ENCODE assay signal across 1 cellular context in genomic region chr3:32684800-32685603, GRCh38.
TF ChIP-seq lines count a peak whose summit lies in the region.

CNOT10 (plus strand) TSS chr3:32685188; CDS start chr3:32685461, 273 bp downstream.

TF ChIP-seq in HepG2, 621 proteins besides CTCF, POLR2A, EP300 and RAD21 (continued from another document and continues in another):
- TF ChIP-seq, protein P1, sequence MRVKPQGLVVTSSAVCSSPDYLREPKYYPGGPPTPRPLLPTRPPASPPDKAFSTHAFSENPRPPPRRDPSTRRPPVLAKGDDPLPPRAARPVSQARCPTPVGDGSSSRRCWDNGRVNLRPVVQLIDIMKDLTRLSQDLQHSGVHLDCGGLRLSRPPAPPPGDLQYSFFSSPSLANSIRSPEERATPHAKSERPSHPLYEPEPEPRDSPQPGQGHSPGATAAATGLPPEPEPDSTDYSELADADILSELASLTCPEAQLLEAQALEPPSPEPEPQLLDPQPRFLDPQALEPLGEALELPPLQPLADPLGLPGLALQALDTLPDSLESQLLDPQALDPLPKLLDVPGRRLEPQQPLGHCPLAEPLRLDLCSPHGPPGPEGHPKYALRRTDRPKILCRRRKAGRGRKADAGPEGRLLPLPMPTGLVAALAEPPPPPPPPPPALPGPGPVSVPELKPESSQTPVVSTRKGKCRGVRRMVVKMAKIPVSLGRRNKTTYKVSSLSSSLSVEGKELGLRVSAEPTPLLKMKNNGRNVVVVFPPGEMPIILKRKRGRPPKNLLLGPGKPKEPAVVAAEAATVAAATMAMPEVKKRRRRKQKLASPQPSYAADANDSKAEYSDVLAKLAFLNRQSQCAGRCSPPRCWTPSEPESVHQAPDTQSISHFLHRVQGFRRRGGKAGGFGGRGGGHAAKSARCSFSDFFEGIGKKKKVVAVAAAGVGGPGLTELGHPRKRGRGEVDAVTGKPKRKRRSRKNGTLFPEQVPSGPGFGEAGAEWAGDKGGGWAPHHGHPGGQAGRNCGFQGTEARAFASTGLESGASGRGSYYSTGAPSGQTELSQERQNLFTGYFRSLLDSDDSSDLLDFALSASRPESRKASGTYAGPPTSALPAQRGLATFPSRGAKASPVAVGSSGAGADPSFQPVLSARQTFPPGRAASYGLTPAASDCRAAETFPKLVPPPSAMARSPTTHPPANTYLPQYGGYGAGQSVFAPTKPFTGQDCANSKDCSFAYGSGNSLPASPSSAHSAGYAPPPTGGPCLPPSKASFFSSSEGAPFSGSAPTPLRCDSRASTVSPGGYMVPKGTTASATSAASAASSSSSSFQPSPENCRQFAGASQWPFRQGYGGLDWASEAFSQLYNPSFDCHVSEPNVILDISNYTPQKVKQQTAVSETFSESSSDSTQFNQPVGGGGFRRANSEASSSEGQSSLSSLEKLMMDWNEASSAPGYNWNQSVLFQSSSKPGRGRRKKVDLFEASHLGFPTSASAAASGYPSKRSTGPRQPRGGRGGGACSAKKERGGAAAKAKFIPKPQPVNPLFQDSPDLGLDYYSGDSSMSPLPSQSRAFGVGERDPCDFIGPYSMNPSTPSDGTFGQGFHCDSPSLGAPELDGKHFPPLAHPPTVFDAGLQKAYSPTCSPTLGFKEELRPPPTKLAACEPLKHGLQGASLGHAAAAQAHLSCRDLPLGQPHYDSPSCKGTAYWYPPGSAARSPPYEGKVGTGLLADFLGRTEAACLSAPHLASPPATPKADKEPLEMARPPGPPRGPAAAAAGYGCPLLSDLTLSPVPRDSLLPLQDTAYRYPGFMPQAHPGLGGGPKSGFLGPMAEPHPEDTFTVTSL (CRISPR knock-in tag; IDR thresholded peaks at IDR 0.05; ENCODE audit: borderline replicate concordance) = no peak
- no peak for TF ChIP-seq GATA4 (IDR thresholded peaks at IDR 0.05; ENCODE audit: borderline replicate concordance, low read depth)
- no peak for TF ChIP-seq ZNF672 (CRISPR knock-in tag; IDR thresholded peaks at IDR 0.05)
- no peak for TF ChIP-seq ZNF10 (CRISPR knock-in tag; IDR thresholded peaks at IDR 0.05; ENCODE audit: borderline replicate concordance, low read depth)
- no peak for TF ChIP-seq PCBP1 (IDR thresholded peaks at IDR 0.05; ENCODE audit: borderline replicate concordance, low read depth, low read length)
- TF ChIP-seq SNAI1 (CRISPR knock-in tag; IDR thresholded peaks at IDR 0.05; ENCODE audit: borderline replicate concordance) = peak; percentile 42; the same call in 1 of the 2 replicates
- peak; percentile 85 for TF ChIP-seq SRSF1 (optimal IDR thresholded peaks at IDR 0.05; ENCODE audit: low read depth, low read length)
- no peak; the same call in 1 of the 2 replicates for TF ChIP-seq ZMAT3 (CRISPR knock-in tag; conservative IDR thresholded peaks at IDR 0.05)
- no peak for TF ChIP-seq ZNF740 (CRISPR knock-in tag; IDR thresholded peaks at IDR 0.05)
- no peak for TF ChIP-seq NR2F6 (IDR thresholded peaks at IDR 0.05)
- no peak for TF ChIP-seq NR2F6 (CRISPR knock-in tag; IDR thresholded peaks at IDR 0.05)
- TF ChIP-seq, protein P2, sequence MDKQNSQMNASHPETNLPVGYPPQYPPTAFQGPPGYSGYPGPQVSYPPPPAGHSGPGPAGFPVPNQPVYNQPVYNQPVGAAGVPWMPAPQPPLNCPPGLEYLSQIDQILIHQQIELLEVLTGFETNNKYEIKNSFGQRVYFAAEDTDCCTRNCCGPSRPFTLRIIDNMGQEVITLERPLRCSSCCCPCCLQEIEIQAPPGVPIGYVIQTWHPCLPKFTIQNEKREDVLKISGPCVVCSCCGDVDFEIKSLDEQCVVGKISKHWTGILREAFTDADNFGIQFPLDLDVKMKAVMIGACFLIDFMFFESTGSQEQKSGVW (CRISPR knock-in tag; IDR thresholded peaks at IDR 0.05; ENCODE audit: borderline replicate concordance) = no peak; the same call in 1 of the 2 replicates
- TF ChIP-seq DDIT3 (CRISPR knock-in tag; IDR thresholded peaks at IDR 0.05) = no peak
- TF ChIP-seq, protein P3, sequence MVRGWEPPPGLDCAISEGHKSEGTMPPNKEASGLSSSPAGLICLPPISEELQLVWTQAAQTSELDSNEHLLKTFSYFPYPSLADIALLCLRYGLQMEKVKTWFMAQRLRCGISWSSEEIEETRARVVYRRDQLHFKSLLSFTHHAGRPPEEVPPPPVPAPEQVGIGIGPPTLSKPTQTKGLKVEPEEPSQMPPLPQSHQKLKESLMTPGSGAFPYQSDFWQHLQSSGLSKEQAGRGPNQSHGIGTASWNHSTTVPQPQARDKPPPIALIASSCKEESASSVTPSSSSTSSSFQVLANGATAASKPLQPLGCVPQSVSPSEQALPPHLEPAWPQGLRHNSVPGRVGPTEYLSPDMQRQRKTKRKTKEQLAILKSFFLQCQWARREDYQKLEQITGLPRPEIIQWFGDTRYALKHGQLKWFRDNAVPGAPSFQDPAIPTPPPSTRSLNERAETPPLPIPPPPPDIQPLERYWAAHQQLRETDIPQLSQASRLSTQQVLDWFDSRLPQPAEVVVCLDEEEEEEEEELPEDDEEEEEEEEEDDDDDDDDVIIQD (CRISPR knock-in tag; IDR thresholded peaks at IDR 0.05; ENCODE audit: low read depth) = 0 out of 2 replicates have a peak, but pooled peaks have one; percentile 32
- peak; percentile 86; the same call in 1 of the 2 replicates for TF ChIP-seq NKX3-1 (CRISPR knock-in tag; IDR thresholded peaks at IDR 0.05)
- peak; percentile 82; the same call in 2 of the 3 replicates for TF ChIP-seq MXI1 (IDR thresholded peaks at IDR 0.05; ENCODE audit: borderline replicate concordance, low read depth, low read length)
- peak; percentile 71; the same call in 1 of the 2 replicates for TF ChIP-seq ZNF292 (CRISPR knock-in tag; IDR thresholded peaks at IDR 0.05; ENCODE audit: borderline replicate concordance, low read depth)
- peak; percentile 85 for TF ChIP-seq MAX (IDR thresholded peaks at IDR 0.05)
- peak; percentile 51; the same call in 1 of the 2 replicates for TF ChIP-seq ZNF143 (CRISPR knock-in tag; IDR thresholded peaks at IDR 0.05)
- no peak for TF ChIP-seq HDAC6 (IDR thresholded peaks at IDR 0.05; ENCODE audit: low read depth, low read length)
- TF ChIP-seq THAP11 (CRISPR knock-in tag; IDR thresholded peaks at IDR 0.05) = peak; percentile 91
- TF ChIP-seq ZBTB14 (CRISPR knock-in tag; IDR thresholded peaks at IDR 0.05) = no peak
- peak; percentile 70; the same call in 1 of the 2 replicates for TF ChIP-seq ZNF558 (CRISPR knock-in tag; IDR thresholded peaks at IDR 0.05; ENCODE audit: borderline replicate concordance)
- peak; percentile 69; the same call in 1 of the 2 replicates for TF ChIP-seq MYC (CRISPR knock-in tag; IDR thresholded peaks at IDR 0.05; ENCODE audit: borderline replicate concordance)
- no peak for TF ChIP-seq ZNF570 (CRISPR knock-in tag; IDR thresholded peaks at IDR 0.05; ENCODE audit: borderline replicate concordance)
- no peak; the same call in 1 of the 2 replicates for TF ChIP-seq SNAPC4 (CRISPR knock-in tag; IDR thresholded peaks at IDR 0.05)
- peak; percentile 90 for TF ChIP-seq TFDP1 (CRISPR knock-in tag; IDR thresholded peaks at IDR 0.05; ENCODE audit: borderline replicate concordance)
- TF ChIP-seq ZBTB26 (CRISPR knock-in tag; IDR thresholded peaks at IDR 0.05; ENCODE audit: borderline replicate concordance) = no peak
- TF ChIP-seq ZFAT (CRISPR knock-in tag; conservative IDR thresholded peaks at IDR 0.05) = no peak; the same call in 1 of the 2 replicates
- TF ChIP-seq ZNF644 (CRISPR knock-in tag; IDR thresholded peaks at IDR 0.05; ENCODE audit: low read depth) = no peak
- no peak for TF ChIP-seq ZFP36L2 (CRISPR knock-in tag; IDR thresholded peaks at IDR 0.05)
- TF ChIP-seq RXRA (CRISPR knock-in tag; IDR thresholded peaks at IDR 0.05) = 0 out of 2 replicates have a peak, but pooled peaks have one; percentile 31
- TF ChIP-seq DMAP1 (CRISPR knock-in tag; IDR thresholded peaks at IDR 0.05) = peak; percentile 69
- TF ChIP-seq HBP1 (CRISPR knock-in tag; IDR thresholded peaks at IDR 0.05; ENCODE audit: low read depth) = no peak
- TF ChIP-seq SRSF4 (IDR thresholded peaks at IDR 0.05; ENCODE audit: low read depth, low read length, poor library complexity, severe bottlenecking) = no peak
- no peak for TF ChIP-seq ZNF737 (CRISPR knock-in tag; IDR thresholded peaks at IDR 0.05; ENCODE audit: borderline replicate concordance)
- 0 out of 2 replicates have a peak, but pooled peaks have one; percentile 31 for TF ChIP-seq TP53 (CRISPR knock-in tag; conservative IDR thresholded peaks at IDR 0.05)
- TF ChIP-seq SMAD3 (CRISPR knock-in tag; IDR thresholded peaks at IDR 0.05) = no peak; the same call in 1 of the 2 replicates
- TF ChIP-seq HIVEP1 (CRISPR knock-in tag; IDR thresholded peaks at IDR 0.05) = peak; percentile 71; the same call in 1 of the 2 replicates
- TF ChIP-seq SETDB1 (CRISPR knock-in tag; IDR thresholded peaks at IDR 0.05; ENCODE audit: borderline replicate concordance) = no peak
- no peak; the same call in 1 of the 2 replicates for TF ChIP-seq ZSCAN9 (CRISPR knock-in tag; IDR thresholded peaks at IDR 0.05; ENCODE audit: borderline replicate concordance)
- no peak for TF ChIP-seq HMGA1 (CRISPR knock-in tag; conservative IDR thresholded peaks at IDR 0.05)
- TF ChIP-seq KMT2A (CRISPR knock-in tag; IDR thresholded peaks at IDR 0.05) = peak; percentile 91; the same call in 1 of the 2 replicates
